ENCODE assay signal across 8 cellular contexts in genomic region chr11:44066732-44067131, GRCh38. TPM values are rescaled to one million over a fixed set of nuclear protein-coding genes. Genes with fewer than 3 reads are reported as not detected.
A peak's percentile ranks its signal among the peaks of the same experiment; 100 is the strongest.
DNase-seq lines count a peak whose midpoint lies in the region; ATAC-seq and TF ChIP-seq lines count a peak whose summit lies in the region.

No MANE protein-coding gene starts in this region.

- H3K4me3 Mint-ChIP-seq in endodermal cell (peak overlapping the region; percentile 75), naive B cell (peak overlapping the region; percentile 92 to 97 (median 94))

- H3K9me3 ChIP-seq in cardiac muscle cell (ENCODE audit: low read depth): no peaks in the 10 kb centered on the region
- H3K9me3 ChIP-seq in SK-N-MC (ENCODE audit: low read depth, low read length): no peaks in the 10 kb centered on the region
- H3K9me3 ChIP-seq in endodermal cell (ENCODE audit: control insufficient read depth, low read length): no peaks in the 10 kb centered on the region

- H3K4me1 Mint-ChIP-seq in endodermal cell: peaks cover 21% of the 10 kb centered on the region
- H3K4me1 Mint-ChIP-seq in naive B cell: peaks cover 20 to 42% (median 34%) of the 10 kb centered on the region in 3 donors

- H3K4me3 ChIP-seq in cardiac muscle cell (peak overlapping the region; percentile 28), SK-N-MC (peak overlapping the region; percentile 77), endodermal cell (ENCODE audit: low read length) (peak overlapping the region; percentile 76)

- H3K36me3 Mint-ChIP-seq in endodermal cell (ENCODE audit: low read depth) (peaks cover 10% of the 10 kb centered on the region), naive B cell (no peaks in the 10 kb centered on the region)

- intact Hi-C loops in left ventricle myocardium superior (cut with micrococcal nuclease): no loop called here

- peak overlapping the region; percentile 67 for H3K9ac ChIP-seq in SK-N-MC (ENCODE audit: insufficient read length)
- H3K9ac ChIP-seq in endodermal cell (ENCODE audit: extremely low read depth, low read length, poor library complexity, severe bottlenecking): peak overlapping the region; percentile 20

- H3K27me3 Mint-ChIP-seq in endodermal cell (ENCODE audit: insufficient read depth) (no peaks in the 10 kb centered on the region), naive B cell (peaks cover 0 to 2% (median 0%) of the 10 kb centered on the region in 3 donors)

- H3K27ac Mint-ChIP-seq in endodermal cell: peak overlapping the region; percentile 87
- peak overlapping the region; percentile 15 to 97 (median 90) for H3K27ac Mint-ChIP-seq in naive B cell

- H3K27me3 ChIP-seq in cardiac muscle cell: no peaks in the 10 kb centered on the region
- no peaks in the 10 kb centered on the region for H3K27me3 ChIP-seq in endodermal cell (ENCODE audit: control insufficient read depth, insufficient read depth, low read length, poor library complexity, severe bottlenecking)

- H3K36me3 ChIP-seq in cardiac muscle cell (no peaks in the 10 kb centered on the region), SK-N-MC (ENCODE audit: insufficient read depth, low read length) (no peaks in the 10 kb centered on the region), endodermal cell (ENCODE audit: control insufficient read depth, insufficient read depth, low read length) (no peaks in the 10 kb centered on the region)

- H3K27ac ChIP-seq in cardiac muscle cell (peak overlapping the region; percentile 45), SK-N-MC (peak overlapping the region; percentile 69), endodermal cell (ENCODE audit: low read depth, low read length) (no peak overlapping the region)

- 80 to 96% methylated on average over 4 to 10 of the region's 10 CpGs for WGBS in endodermal cell (ENCODE audit: insufficient coverage in 1 of 2, insufficient read length in 1 of 2), 2 experiments

- ATAC-seq in left ventricle myocardium superior (no peak), naive B cell (ENCODE audit: low read depth in 2 of 2) (no peak), GM19463 (IDR thresholded peaks at IDR 0.05; ENCODE audit: unreplicated experiment) (no peak), HG02623 (IDR thresholded peaks at IDR 0.05; ENCODE audit: unreplicated experiment) (no peak)

- H3K9me3 Mint-ChIP-seq in endodermal cell (no peaks in the 10 kb centered on the region), naive B cell (no peaks in the 10 kb centered on the region)

- H3K4me1 ChIP-seq in cardiac muscle cell (ENCODE audit: low read depth) (no peaks in the 10 kb centered on the region), endodermal cell (ENCODE audit: control insufficient read depth, insufficient read depth, low read length) (no peaks in the 10 kb centered on the region)

- no peak for TF ChIP-seq CTCF in cardiac muscle cell (IDR thresholded peaks at IDR 0.05; ENCODE audit: low read depth, low read length)
- no peak for TF ChIP-seq CTCF in endodermal cell (conservative IDR thresholded peaks at IDR 0.05)

- peak in 1 of 2 donors; percentile 79 for DNase-seq in cardiac muscle cell (ENCODE audit: low read depth in 1 of 2, low spot score in 1 of 2)
- no peak for DNase-seq in left ventricle myocardium superior
- DNase-seq in SK-N-MC (ENCODE audit: low read depth, low spot score): no peak
- DNase-seq in endodermal cell: peak; percentile 44
- DNase-seq in naive B cell: no peak
- DNase-seq in stimulated activated CD4-positive, alpha-beta T cell treated with anti-CD3 and anti-CD28 coated beads, Interleukin-12 subunit alpha, Interleukin-12 subunit beta, amount 100 ng/mL, for 4 hours: no peak

RNA-seq across cellular contexts. Expression of gene ACCS, which starts 0.7 kb away (rescaled TPM):
- total RNA-seq in cardiac muscle cell: 7.9 and 11.3 TPM in 2 replicates
- 11.0 and 14.7 TPM in 2 replicates for polyA plus RNA-seq in cardiac muscle cell
- 8.2 TPM for total RNA-seq in left ventricle myocardium superior
- 10 to 100 TPM; 10.6 to 16.6 TPM for total RNA-seq in endodermal cell
- polyA plus RNA-seq in endodermal cell (2013, experiment 1 of 2): 5.1 TPM
- polyA plus RNA-seq in endodermal cell (2013, experiment 2 of 2): 5.1 TPM
- polyA plus RNA-seq in naive B cell (ENCODE audit: low read depth in 6 of 6): 1 to 10 TPM; 2.9 to 8.6 (median 5.7) TPM

RNA-seq across cellular contexts. Expression of gene ACCSL, which starts 19.0 kb away (rescaled TPM):
- total RNA-seq in cardiac muscle cell: not detected in 2 replicates
- not detected in 2 replicates for polyA plus RNA-seq in cardiac muscle cell
- total RNA-seq in left ventricle myocardium superior: not detected
- not detected for total RNA-seq in endodermal cell
- not detected for polyA plus RNA-seq in endodermal cell (2013, experiment 1 of 2)
- polyA plus RNA-seq in endodermal cell (2013, experiment 2 of 2): not detected
- polyA plus RNA-seq in naive B cell (ENCODE audit: low read depth in 6 of 6): not detected

RNA-seq across cellular contexts. Expression of gene EXT2, which starts 28.7 kb away (rescaled TPM):
- total RNA-seq in cardiac muscle cell: 53.1 and 109 TPM in 2 replicates
- polyA plus RNA-seq in cardiac muscle cell: 44.1 and 54.1 TPM in 2 replicates
- 27.2 TPM for total RNA-seq in left ventricle myocardium superior
- 10 to 100 TPM; 47.7 to 60.3 TPM for total RNA-seq in endodermal cell
- polyA plus RNA-seq in endodermal cell (2013, experiment 1 of 2): 55.8 TPM
- 54.9 TPM for polyA plus RNA-seq in endodermal cell (2013, experiment 2 of 2)
- 10 to 100 TPM; 26.5 to 34.1 (median 29.7) TPM for polyA plus RNA-seq in naive B cell (ENCODE audit: low read depth in 6 of 6)
